In the genomic region with DNA sequence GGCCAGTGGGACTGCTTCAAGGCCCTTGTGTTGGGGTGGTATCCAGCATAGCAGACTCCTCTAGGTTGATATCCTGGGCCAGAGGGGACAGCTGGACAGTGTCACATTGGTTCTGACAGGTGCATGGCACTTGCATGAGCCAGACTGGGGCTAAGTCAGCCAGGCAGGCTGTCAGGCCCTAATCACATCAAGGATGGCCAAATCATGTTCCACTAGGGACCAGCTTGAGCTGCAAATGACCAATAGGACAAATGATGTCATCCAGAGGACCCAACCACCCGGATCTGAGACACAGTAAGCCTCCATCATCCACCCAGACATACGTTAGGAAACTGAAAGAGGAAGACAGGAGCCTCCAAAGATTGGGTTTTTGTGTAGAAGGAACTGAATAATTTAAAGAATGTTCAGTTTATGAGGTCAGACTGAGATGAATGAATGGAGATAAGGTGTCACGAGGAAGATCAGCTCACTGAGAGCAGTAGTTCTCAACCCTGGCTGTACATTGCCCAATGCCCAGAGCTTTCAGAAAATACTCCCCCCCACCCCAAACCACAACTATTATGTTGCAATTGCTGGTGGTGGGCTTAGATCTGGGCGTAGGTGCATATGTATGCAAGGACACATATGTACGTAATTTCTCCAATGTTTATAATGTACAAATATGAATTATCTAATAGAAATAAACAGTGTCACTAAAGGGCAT, we compare ENCODE assay signal across 17 cellular contexts.
A peak's percentile ranks its signal among the peaks of the same experiment; 100 is the strongest.
DNase-seq lines count a peak whose midpoint lies in the region; ATAC-seq and TF ChIP-seq lines count a peak whose summit lies in the region.
"Had no signal": no experiment of that assay in that cellular context is flagged by ENCODE, and none has a peak within 500 bp of the region (broad histone marks: within the 10 kb centered on the region; RNA-seq: fewer than 3 reads in every experiment).

No MANE protein-coding gene starts in this region.

- H4K20me1 ChIP-seq in mammary epithelial cell (ENCODE audit: insufficient read depth, low read length): no peaks in the 10 kb centered on the region

- no peak overlapping the region for H3K4me3 ChIP-seq in mammary epithelial cell (replicated peaks in 1 of 3; ENCODE audit: insufficient read depth in 1 of 3, low read depth in 2 of 3, low read length in 3 of 3)
- H3K4me3 ChIP-seq: esophagus muscularis mucosa had no signal

- DNase-seq in NOMO-1 (lab: John Stamatoyannopoulos, UW; ENCODE audit: unreplicated experiment in 2 of 2) (peak; percentile 92 to 98), mammary epithelial cell (no peak), sciatic nerve (ENCODE audit: low spot score) (no peak)
- DNase-seq in naive thymus-derived CD8-positive, alpha-beta T cell: no peak
- DNase-seq in activated naive CD4-positive, alpha-beta T cell treated with anti-CD3 and anti-CD28 coated beads, Interleukin-2, amount 50 U/mL, for 16 hours: no peak
- DNase-seq: activated CD4-positive, alpha-beta memory T cell treated with anti-CD3 and anti-CD28 coated beads, Interleukin-2, amount 10 ng/mL, durations not matched to agents 7 days and 5 days; activated T-cell treated with anti-CD3 and anti-CD28 coated beads, Interleukin-2, amount 50 U/mL, for 4 hours; NCI-H1694 treated with DMSO at 0.1 percent for 48 hours; NCI-H446 treated with DMSO at 0.1 percent for 48 hours had no signal

- peaks cover 0 to 4% (median 0%) of the 10 kb centered on the region in 9 donors for H3K9me3 Mint-ChIP-seq in naive thymus-derived CD8-positive, alpha-beta T cell
- H3K9me3 Mint-ChIP-seq: activated naive CD4-positive, alpha-beta T cell treated with anti-CD3 and anti-CD28 coated beads, Interleukin-2, amount 50 U/mL, for 72 hours; brain had no signal

- 85% methylated on average over 5 of the region's 5 CpGs for WGBS in mammary epithelial cell (ENCODE audit: low coverage, missing lambda C conversion rate)

- H3K27me3 Mint-ChIP-seq in naive thymus-derived CD8-positive, alpha-beta T cell: no peaks in the 10 kb centered on the region
- H3K27me3 Mint-ChIP-seq: activated CD4-positive, alpha-beta memory T cell treated with anti-CD3 and anti-CD28 coated beads, Interleukin-2, amount 10 ng/mL, durations not matched to agents 7 days and 5 days had no signal

- no peaks in the 10 kb centered on the region for H3K79me2 ChIP-seq in mammary epithelial cell (ENCODE audit: insufficient read depth, low read length)

- in situ Hi-C loops in mammary epithelial cell (cut with MboI; ENCODE audit: low sequenced_read_pairs in 2 of 2): no loop called here

- H3K4me3 Mint-ChIP-seq in naive thymus-derived CD8-positive, alpha-beta T cell: no peak overlapping the region
- H3K4me3 Mint-ChIP-seq: activated CD4-positive, alpha-beta memory T cell treated with anti-CD3 and anti-CD28 coated beads, Interleukin-2, amount 10 ng/mL, durations not matched to agents 7 days and 5 days; activated T-cell treated with anti-CD3 and anti-CD28 coated beads, Interleukin-2, amount 50 U/mL, for 4 hours; brain; mesothelial cell of epicardium had no signal

- no peak overlapping the region for H3K27ac Mint-ChIP-seq in naive thymus-derived CD8-positive, alpha-beta T cell
- H3K27ac Mint-ChIP-seq: activated CD4-positive, alpha-beta memory T cell treated with anti-CD3 and anti-CD28 coated beads, Interleukin-2, amount 10 ng/mL, durations not matched to agents 7 days and 5 days; activated naive CD4-positive, alpha-beta T cell treated with anti-CD3 and anti-CD28 coated beads, Interleukin-2, amount 50 U/mL, for 72 hours; brain; mesothelial cell of epicardium had no signal

- ATAC-seq in GM19351 (IDR thresholded peaks at IDR 0.05; ENCODE audit: unreplicated experiment) (peak; percentile 62), sciatic nerve (peak; percentile 53), HG02623 (IDR thresholded peaks at IDR 0.05; ENCODE audit: unreplicated experiment) (no peak)
- no peak for ATAC-seq in naive thymus-derived CD8-positive, alpha-beta T cell
- ATAC-seq: activated naive CD4-positive, alpha-beta T cell treated with anti-CD3 and anti-CD28 coated beads, Interleukin-2, amount 50 U/mL, for 72 hours; activated T-cell treated with anti-CD3 and anti-CD28 coated beads, Interleukin-2, amount 50 U/mL, for 4 hours; right cardiac atrium had no signal

- no peaks in the 10 kb centered on the region for H3K36me3 Mint-ChIP-seq in naive thymus-derived CD8-positive, alpha-beta T cell
- H3K36me3 Mint-ChIP-seq: activated naive CD4-positive, alpha-beta T cell treated with anti-CD3 and anti-CD28 coated beads, Interleukin-2, amount 50 U/mL, for 72 hours; brain; mesothelial cell of epicardium had no signal

- no peak for TF ChIP-seq CTCF in mammary epithelial cell (conservative IDR thresholded peaks at IDR 0.05 in 1 of 2, IDR thresholded peaks at IDR 0.05 in 1 of 2; ENCODE audit: extremely low read depth in 1 of 2, insufficient read depth in 1 of 2, low read depth in 1 of 2, low read length in 2 of 2)

- POLR2A ChIA-PET in naive thymus-derived CD8-positive, alpha-beta T cell (lab: Charles Lee): no interaction called here

- H3K9me3 ChIP-seq in mammary epithelial cell (replicated peaks; ENCODE audit: insufficient read depth, low read length): no peaks in the 10 kb centered on the region
- H3K9me3 ChIP-seq: esophagus muscularis mucosa had no signal

- dilution Hi-C loops in mammary epithelial cell (cut with HindIII; ENCODE audit: low sequenced_read_pairs): no loop called here

- H3K36me3 ChIP-seq in mammary epithelial cell (ENCODE audit: insufficient read depth, low read length): no peaks in the 10 kb centered on the region
- H3K36me3 ChIP-seq: esophagus muscularis mucosa had no signal

- no TSS peak for BruUV-seq in mammary epithelial cell (replicated peaks; lab: Mats Ljungman, UMichigan)

- intact Hi-C loops in mammary epithelial cell (cut with micrococcal nuclease) (no loop called here), sciatic nerve (cut with DNase I) (no loop called here)

- peak overlapping the region; percentile 66 for H2AFZ ChIP-seq in mammary epithelial cell (ENCODE audit: low read depth, low read length)

- H3K27ac ChIP-seq in mammary epithelial cell (ENCODE audit: insufficient read depth, low read depth, low read length): no peak overlapping the region
- H3K27ac ChIP-seq: esophagus muscularis mucosa, VCaP had no signal

- H3K27me3 ChIP-seq in mammary epithelial cell (ENCODE audit: insufficient read depth, low read length): no peaks in the 10 kb centered on the region
- H3K27me3 ChIP-seq: esophagus muscularis mucosa had no signal

- no peak overlapping the region for H3K4me2 ChIP-seq in mammary epithelial cell (ENCODE audit: insufficient read depth, low read depth, low read length)

- no peak overlapping the region for H3K9ac ChIP-seq in mammary epithelial cell (ENCODE audit: insufficient read depth, low read length)

- peaks cover 0 to 19% (median 0%) of the 10 kb centered on the region in 4 donors for H3K4me1 Mint-ChIP-seq in naive thymus-derived CD8-positive, alpha-beta T cell
- H3K4me1 Mint-ChIP-seq: activated CD4-positive, alpha-beta memory T cell treated with anti-CD3 and anti-CD28 coated beads, Interleukin-2, amount 10 ng/mL, durations not matched to agents 7 days and 5 days; brain; mesothelial cell of epicardium had no signal

- CTCF ChIA-PET in mammary epithelial cell (lab: Charles Lee; ENCODE audit: low non-redundant PET): no interaction called here

- H3K4me1 ChIP-seq in mammary epithelial cell (ENCODE audit: insufficient read depth, low read length): no peaks in the 10 kb centered on the region

Comparison
In these comparisons a context has a peak if more than half of its experiments do, and no peak if none do; other contexts are left out.
1. ATAC-seq: peak in GM19351 (single experiment) and sciatic nerve (single experiment); none in naive thymus-derived CD8-positive, alpha-beta T cell (0 of 2) and HG02623 (single experiment).
2. DNase-seq: peak in NOMO-1 (2 of 2); none in mammary epithelial cell (single experiment), sciatic nerve (single experiment), naive thymus-derived CD8-positive, alpha-beta T cell (0 of 10) and activated naive CD4-positive, alpha-beta T cell treated with anti-CD3 and anti-CD28 coated beads, Interleukin-2, amount 50 U/mL, for 16 hours (single experiment).